ENCODE assay signal across 8 cellular contexts in the genomic region with DNA sequence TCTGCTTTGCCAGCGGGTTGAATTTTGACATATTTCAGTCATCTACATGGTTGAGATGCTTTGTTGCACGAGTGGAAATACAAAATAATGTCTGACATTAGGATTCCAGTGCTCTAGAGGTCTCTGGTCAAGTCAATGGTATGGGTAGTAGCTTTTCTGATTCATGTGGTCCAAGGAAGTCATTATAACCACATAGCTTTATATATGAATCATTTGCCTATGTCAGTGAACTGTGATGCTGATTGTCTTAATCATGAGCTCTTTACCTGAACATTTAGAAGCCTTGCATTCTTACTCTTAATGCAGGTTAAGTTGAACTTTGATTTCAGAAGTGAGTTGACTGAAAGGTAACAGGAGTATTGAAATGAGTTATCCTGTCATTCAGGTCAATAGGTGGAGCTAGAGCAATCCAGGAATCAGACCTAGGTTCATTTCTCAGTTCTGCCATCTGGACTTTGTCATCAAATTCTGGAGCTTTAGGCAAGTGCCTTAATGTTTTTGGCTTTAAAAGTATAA. TPM values are rescaled to one million over a fixed set of nuclear protein-coding genes. Genes with fewer than 3 reads are reported as not detected.
DNase-seq lines count a peak whose midpoint lies in the region; ATAC-seq, FAIRE-seq and TF ChIP-seq lines count a peak whose summit lies in the region.

No MANE protein-coding gene starts in this region.

- intact Hi-C loops in CD8-positive, alpha-beta T cell (cut with DNase I, micrococcal nuclease), result loop anchor here in 1 of 2 experiments (5.0 to 10.0 kb wide), 4 partner anchors 53 to 925 kb away; a partner anchor contains a TSS
- intact Hi-C loops in kidney (cut with DNase I), result no loop called here

- H3K27me3 Mint-ChIP-seq in CD8-positive, alpha-beta T cell (ENCODE audit: low read depth), result no peaks in the 10 kb centered on the region

- POLR2A ChIA-PET in CD8-positive, alpha-beta T cell (lab: Charles Lee), result no interaction called here

- H3K4me3 Mint-ChIP-seq in CD8-positive, alpha-beta T cell, result no peak overlapping the region

- no peaks in the 10 kb centered on the region for H3K27me3 ChIP-seq in CD8-positive, alpha-beta T cell (ENCODE audit: insufficient read depth, low read length)

- FAIRE-seq in GM19239 (lab: Jason Lieb, UNC) (no peak), kidney (lab: Jason Lieb, UNC) (no peak)

- ATAC-seq in CD8-positive, alpha-beta T cell, result no peak
- ATAC-seq in HG03354 (IDR thresholded peaks at IDR 0.05; ENCODE audit: poor library complexity, severe bottlenecking, unreplicated experiment), result no peak
- no peak for ATAC-seq in GM19023 (IDR thresholded peaks at IDR 0.05; ENCODE audit: unreplicated experiment)

- H3K27ac ChIP-seq in CD8-positive, alpha-beta T cell (ENCODE audit: low read depth, low read length), result no peak overlapping the region
- no peak overlapping the region for H3K27ac ChIP-seq in kidney (ENCODE audit: low read depth in 2 of 2, low read length in 2 of 2)

- peak; percentile 27 for TF ChIP-seq CTCF in CD8-positive, alpha-beta T cell (IDR thresholded peaks at IDR 0.05)
- TF ChIP-seq CTCF in kidney (IDR thresholded peaks at IDR 0.05; ENCODE audit: borderline replicate concordance, extremely low read depth, insufficient read depth), result peak; percentile 38

- peaks cover 18% of the 10 kb centered on the region for H3K4me1 ChIP-seq in CD8-positive, alpha-beta T cell (ENCODE audit: insufficient read depth, low read length)
- peaks cover 7 to 10% of the 10 kb centered on the region in 2 donors for H3K4me1 ChIP-seq in kidney (ENCODE audit: control insufficient read depth in 1 of 2, insufficient read depth in 1 of 2, low read depth in 1 of 2, low read length in 2 of 2)

- peaks cover 4% of the 10 kb centered on the region for H3K36me3 Mint-ChIP-seq in CD8-positive, alpha-beta T cell

- no peak overlapping the region for H3K4me3 ChIP-seq in CD8-positive, alpha-beta T cell (ENCODE audit: low read depth, low read length)
- H3K4me3 ChIP-seq in kidney (ENCODE audit: low read length in 2 of 2), result no peak overlapping the region

- CTCF ChIA-PET in CD8-positive, alpha-beta T cell (lab: Charles Lee), result interaction anchor here (1.4 kb wide), 1 partner anchor 17 kb away, joined by 3 read pairs; no protein-coding TSS in a partner anchor

- no peak overlapping the region for H3K27ac Mint-ChIP-seq in CD8-positive, alpha-beta T cell

- H3K4me1 Mint-ChIP-seq in CD8-positive, alpha-beta T cell (ENCODE audit: low read depth), result peaks cover 57% of the 10 kb centered on the region

- H3K9ac ChIP-seq in kidney (ENCODE audit: low read length in 2 of 2), result no peak overlapping the region

- H3K36me3 ChIP-seq in CD8-positive, alpha-beta T cell (ENCODE audit: insufficient read depth, low read length), result no peaks in the 10 kb centered on the region
- H3K36me3 ChIP-seq in kidney (ENCODE audit: control insufficient read depth in 1 of 2, insufficient read depth in 2 of 2, low read length in 2 of 2), result no peaks in the 10 kb centered on the region

- DNase-seq in CD8-positive, alpha-beta T cell, result no peak
- DNase-seq in GM19239 (ENCODE audit: insufficient read length, low spot score), result peak; percentile 18
- DNase-seq in SW 1271 (lab: John Stamatoyannopoulos, UW), result peak; percentile 33 to 73
- DNase-seq in kidney, result no peak
- DNase-seq in HuH-7.5 (ENCODE audit: low spot score), result no peak
- no peak for DNase-seq in ureter (ENCODE audit: low spot score)

- no peaks in the 10 kb centered on the region for H3K9me3 ChIP-seq in CD8-positive, alpha-beta T cell (ENCODE audit: low read length)
- H3K9me3 ChIP-seq in kidney (ENCODE audit: control insufficient read depth in 1 of 2, low read length in 2 of 2), result no peaks in the 10 kb centered on the region

- no peaks in the 10 kb centered on the region for H3K9me3 Mint-ChIP-seq in CD8-positive, alpha-beta T cell

RNA-seq across cellular contexts. Expression of a gene that starts 3.3 kb away (rescaled TPM):
- 10 to 100 TPM; 50.1 to 54.7 TPM for total RNA-seq in CD8-positive, alpha-beta T cell
- total RNA-seq in kidney (36.7 TPM), ureter (49.3 TPM)
- 17.0 TPM for polyA plus RNA-seq in kidney (ENCODE audit: insufficient read depth, low read depth, low replicate concordance)

RNA-seq across cellular contexts. Expression of a gene that starts 35.3 kb away (rescaled TPM):
- total RNA-seq in CD8-positive, alpha-beta T cell, result not detected
- 0.47 TPM for total RNA-seq in kidney
- 0.34 TPM for polyA plus RNA-seq in kidney (ENCODE audit: insufficient read depth, low read depth, low replicate concordance)
- 3.4 TPM for total RNA-seq in ureter

Comparison
In these comparisons a context has a peak if more than half of its experiments do, and no peak if none do; other contexts are left out.
1. DNase-seq: peak in GM19239 (single experiment) and SW 1271 (2 of 2); none in CD8-positive, alpha-beta T cell (0 of 7), kidney (single experiment), HuH-7.5 (single experiment) and ureter (single experiment).